In the genomic region with DNA sequence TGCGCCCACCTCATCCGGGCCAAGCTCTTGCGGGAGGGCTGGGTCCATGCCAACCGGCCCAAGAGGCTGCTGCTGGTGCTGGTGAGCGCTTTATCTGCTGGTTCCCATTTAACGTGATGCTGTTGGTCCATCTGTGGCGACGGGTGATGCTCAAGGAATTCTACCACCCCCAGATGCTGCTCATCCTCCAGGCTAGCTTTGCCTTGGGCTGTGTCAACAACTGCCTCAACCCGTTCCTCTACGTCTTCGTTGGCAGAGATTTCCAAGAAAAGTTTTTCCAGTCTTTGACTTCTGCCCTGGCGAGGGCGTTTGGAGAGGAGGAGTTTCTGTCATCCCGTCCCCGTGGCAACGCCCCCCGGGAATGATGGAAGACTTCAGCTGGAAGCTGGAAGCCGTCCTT, we compare ENCODE assay signal across 1 cellular context.
TF ChIP-seq lines count a peak whose summit lies in the region.

No MANE protein-coding gene starts in this region.

TF ChIP-seq in K562, 482 proteins besides CTCF, POLR2A, EP300 and RAD21:
- TF ChIP-seq RFX1 (IDR thresholded peaks at IDR 0.05), result peak; percentile 36; the same call in 1 of the 2 replicates
